8 cellular contexts compared by ENCODE assay signal in the genomic region with DNA sequence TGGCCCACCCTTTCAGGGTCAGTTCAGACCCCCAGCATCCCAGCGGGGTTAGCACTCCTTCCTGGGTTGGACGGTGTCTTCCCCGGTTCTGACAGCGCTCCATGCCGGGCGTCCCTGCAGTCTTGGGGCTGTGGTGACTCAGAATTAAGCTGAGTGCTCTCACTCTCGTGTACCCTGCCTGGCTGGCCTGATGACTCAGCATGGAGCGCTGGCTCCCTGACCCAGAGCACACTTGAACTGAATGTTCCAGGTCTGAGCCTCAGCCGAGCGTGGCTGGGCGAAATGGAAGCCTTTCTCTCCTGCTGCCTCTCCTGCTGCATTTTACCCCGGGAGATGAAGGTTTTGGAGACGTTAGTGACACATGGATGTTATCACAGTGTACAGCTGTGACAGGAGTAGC. TPM values are rescaled to one million over a fixed set of nuclear protein-coding genes. Genes with fewer than 3 reads are reported as not detected.
A peak's percentile ranks its signal among the peaks of the same experiment; 100 is the strongest.
DNase-seq lines count a peak whose midpoint lies in the region; ATAC-seq, FAIRE-seq and TF ChIP-seq lines count a peak whose summit lies in the region.

No MANE protein-coding gene starts in this region.

- no peak for TF ChIP-seq POLR2A in HepG2 (IDR thresholded peaks at IDR 0.05; ENCODE audit: insufficient read depth in 1 of 2, low read depth in 2 of 2, low read length in 2 of 2)
- TF ChIP-seq POLR2A in tibial nerve (IDR thresholded peaks at IDR 0.05) = no peak

- 64% methylated on average over 11 of the region's 13 CpGs for WGBS in HepG2 (ENCODE audit: low lambda C conversion rate)
- 14 to 20% methylated on average over 13 of the region's 13 CpGs for WGBS in tibial nerve, 2 donors

- BruUV-seq in HepG2 (replicated peaks; lab: Mats Ljungman, UMichigan) = no TSS peak

- in situ Hi-C loops in HepG2 (cut with HindIII; ENCODE audit: extremely low pct_ligation_motif_present, low pct_unique_long_range_greater_than_20kb) = no loop called here

- intact Hi-C loops in HepG2 (cut with micrococcal nuclease; ENCODE audit: unreplicated experiment) = no loop called here

- H3K36me3 ChIP-seq in MG63 = peaks cover 77% of the 10 kb centered on the region
- H3K36me3 ChIP-seq in HepG2 (replicated peaks in 1 of 2; ENCODE audit: control insufficient read depth in 1 of 2, insufficient read depth in 2 of 2, low read length in 2 of 2) = peaks cover 16 to 37% of the 10 kb centered on the region in 2 experiments; a peak in 4 of 5 replicates
- no peaks in the 10 kb centered on the region for H3K36me3 ChIP-seq in tibial nerve

- H3K4me2 ChIP-seq in HepG2 (ENCODE audit: low read depth, low read length) = peak overlapping the region; percentile 36

- no peak for TF ChIP-seq RAD21 in HepG2 (CRISPR knock-in tag; IDR thresholded peaks at IDR 0.05)

- peaks cover 93% of the 10 kb centered on the region for H3K79me2 ChIP-seq in HepG2 (ENCODE audit: insufficient read depth, low read length)

- peaks cover 75% of the 10 kb centered on the region for H3K4me1 ChIP-seq in HepG2 (ENCODE audit: insufficient read depth, low read length)
- H3K4me1 ChIP-seq in tibial nerve = peaks cover 4 to 96% (median 48%) of the 10 kb centered on the region in 4 donors

- CTCF ChIA-PET in HepG2 (lab: Yijun Ruan, JAX; ENCODE audit: low intra/inter-chr PET ratio, low total read pairs) = no interaction called here

- FAIRE-seq in HepG2 (lab: Jason Lieb, UNC) = peak; percentile 30

- no peak for TF ChIP-seq EP300 in HepG2 (IDR thresholded peaks at IDR 0.05; ENCODE audit: low read depth in 2 of 2, low read length in 2 of 2)
- TF ChIP-seq EP300 in HepG2 (CRISPR knock-in tag; IDR thresholded peaks at IDR 0.05; ENCODE audit: borderline replicate concordance) = no peak
- peak in 1 of 2 donors; percentile 87 for TF ChIP-seq EP300 in tibial nerve (IDR thresholded peaks at IDR 0.05)

- peak; percentile 90 for ATAC-seq in HepG2
- ATAC-seq in HG02588 (IDR thresholded peaks at IDR 0.05; ENCODE audit: unreplicated experiment) = no peak

- peak overlapping the region; percentile 35 for H3K9ac ChIP-seq in HepG2 (ENCODE audit: insufficient read depth, low read depth, low read length)

- no peak overlapping the region for H2AFZ ChIP-seq in HepG2 (ENCODE audit: low read length)

- POLR2A ChIA-PET in HepG2 (lab: Yijun Ruan, JAX) = interaction anchor here (1.0 to 1.4 kb wide), 2 partner anchors 41 to 61 kb away, joined by 3 read pairs; a partner anchor contains a TSS

- H3K9me3 ChIP-seq in MG63 = no peaks in the 10 kb centered on the region
- no peaks in the 10 kb centered on the region for H3K9me3 ChIP-seq in HepG2 (ENCODE audit: low read length)
- no peaks in the 10 kb centered on the region for H3K9me3 ChIP-seq in tibial nerve

- DNase-seq in CD1c-positive myeloid dendritic cell (ENCODE audit: extremely low spot score) = peak; percentile 44
- peak; percentile 96 for DNase-seq in MG63
- peak; percentile 78 for DNase-seq in cerebellum (ENCODE audit: low spot score)
- DNase-seq in HepG2 (ENCODE audit: low spot score) = peak; percentile 63
- DNase-seq in tibial nerve (ENCODE audit: low spot score in 2 of 2) = peak; percentile 67 to 74
- DNase-seq in putamen (ENCODE audit: low spot score) = no peak
- DNase-seq in activated CD8-positive, alpha-beta memory T cell treated with anti-CD3 and anti-CD28 coated beads for 24 hours = no peak

- H3K27ac ChIP-seq in HepG2 (ENCODE audit: extremely low read length, insufficient read depth, low read length) (peak overlapping the region; percentile 49), tibial nerve (peak overlapping the region; percentile 63 to 99 (median 82))

- H3K27me3 ChIP-seq in MG63 = no peaks in the 10 kb centered on the region
- H3K27me3 ChIP-seq in HepG2 (ENCODE audit: control insufficient read depth in 1 of 2, insufficient read depth in 2 of 2, low read length in 2 of 2) = no peaks in the 10 kb centered on the region
- H3K27me3 ChIP-seq in tibial nerve = no peaks in the 10 kb centered on the region

- H4K20me1 ChIP-seq in HepG2 (ENCODE audit: insufficient read depth, low read length) = peaks cover 29% of the 10 kb centered on the region

- H3K4me3 ChIP-seq in MG63 (peak overlapping the region; percentile 25), HepG2 (replicated peaks in 1 of 3; ENCODE audit: insufficient read depth in 1 of 3, low read depth in 2 of 3, low read length in 3 of 3) (0 out of 6 replicates have a peak overlapping the region, but pooled peaks of 1 of the 3 experiments have one; percentile 5), tibial nerve (no peak overlapping the region)

- TF ChIP-seq CTCF in HepG2 (CRISPR knock-in tag; IDR thresholded peaks at IDR 0.05) = no peak
- no peak for TF ChIP-seq CTCF in tibial nerve (IDR thresholded peaks at IDR 0.05)

TF ChIP-seq in HepG2, 621 proteins besides CTCF, POLR2A, EP300 and RAD21 (continues in another document):
- TF ChIP-seq ZNF160 (CRISPR knock-in tag; IDR thresholded peaks at IDR 0.05) (no peak), GABPB1 (CRISPR knock-in tag; IDR thresholded peaks at IDR 0.05) (0 out of 2 replicates have a peak, but pooled peaks have one; percentile 15), NFE2L2 (IDR thresholded peaks at IDR 0.05; ENCODE audit: low read length) (peak; percentile 83), RXRB (CRISPR knock-in tag; IDR thresholded peaks at IDR 0.05; ENCODE audit: borderline replicate concordance) (0 out of 2 replicates have a peak, but pooled peaks have one; percentile 27), FOSL2 (CRISPR knock-in tag; IDR thresholded peaks at IDR 0.05) (peak; percentile 96)
- TF ChIP-seq, protein P1, sequence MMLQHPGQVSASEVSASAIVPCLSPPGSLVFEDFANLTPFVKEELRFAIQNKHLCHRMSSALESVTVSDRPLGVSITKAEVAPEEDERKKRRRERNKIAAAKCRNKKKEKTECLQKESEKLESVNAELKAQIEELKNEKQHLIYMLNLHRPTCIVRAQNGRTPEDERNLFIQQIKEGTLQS (CRISPR knock-in tag; IDR thresholded peaks at IDR 0.05) = 0 out of 2 replicates have a peak, but pooled peaks have one; percentile 67
- TF ChIP-seq, protein P2, sequence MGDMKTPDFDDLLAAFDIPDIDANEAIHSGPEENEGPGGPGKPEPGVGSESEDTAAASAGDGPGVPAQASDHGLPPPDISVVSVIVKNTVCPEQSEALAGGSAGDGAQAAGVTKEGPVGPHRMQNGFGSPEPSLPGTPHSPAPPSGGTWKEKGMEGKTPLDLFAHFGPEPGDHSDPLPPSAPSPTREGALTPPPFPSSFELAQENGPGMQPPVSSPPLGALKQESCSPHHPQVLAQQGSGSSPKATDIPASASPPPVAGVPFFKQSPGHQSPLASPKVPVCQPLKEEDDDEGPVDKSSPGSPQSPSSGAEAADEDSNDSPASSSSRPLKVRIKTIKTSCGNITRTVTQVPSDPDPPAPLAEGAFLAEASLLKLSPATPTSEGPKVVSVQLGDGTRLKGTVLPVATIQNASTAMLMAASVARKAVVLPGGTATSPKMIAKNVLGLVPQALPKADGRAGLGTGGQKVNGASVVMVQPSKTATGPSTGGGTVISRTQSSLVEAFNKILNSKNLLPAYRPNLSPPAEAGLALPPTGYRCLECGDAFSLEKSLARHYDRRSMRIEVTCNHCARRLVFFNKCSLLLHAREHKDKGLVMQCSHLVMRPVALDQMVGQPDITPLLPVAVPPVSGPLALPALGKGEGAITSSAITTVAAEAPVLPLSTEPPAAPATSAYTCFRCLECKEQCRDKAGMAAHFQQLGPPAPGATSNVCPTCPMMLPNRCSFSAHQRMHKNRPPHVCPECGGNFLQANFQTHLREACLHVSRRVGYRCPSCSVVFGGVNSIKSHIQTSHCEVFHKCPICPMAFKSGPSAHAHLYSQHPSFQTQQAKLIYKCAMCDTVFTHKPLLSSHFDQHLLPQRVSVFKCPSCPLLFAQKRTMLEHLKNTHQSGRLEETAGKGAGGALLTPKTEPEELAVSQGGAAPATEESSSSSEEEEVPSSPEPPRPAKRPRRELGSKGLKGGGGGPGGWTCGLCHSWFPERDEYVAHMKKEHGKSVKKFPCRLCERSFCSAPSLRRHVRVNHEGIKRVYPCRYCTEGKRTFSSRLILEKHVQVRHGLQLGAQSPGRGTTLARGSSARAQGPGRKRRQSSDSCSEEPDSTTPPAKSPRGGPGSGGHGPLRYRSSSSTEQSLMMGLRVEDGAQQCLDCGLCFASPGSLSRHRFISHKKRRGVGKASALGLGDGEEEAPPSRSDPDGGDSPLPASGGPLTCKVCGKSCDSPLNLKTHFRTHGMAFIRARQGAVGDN (CRISPR knock-in tag; IDR thresholded peaks at IDR 0.05) = peak; percentile 84

RNA-seq across cellular contexts. Expression of a gene that starts 7.1 kb away (rescaled TPM):
- total RNA-seq in MG63 (2014; rRNA removed; shearing (Covaris generic); ENCODE audit: low replicate concordance) = 26.9 and 31.9 TPM in 2 replicates
- total RNA-seq in cerebellum = 3.2 TPM
- total RNA-seq in HepG2 (2016; rRNA removed; fragmentation: Illumina TruSeq; extraction: Trizol) = 6.7 and 7.9 TPM in 2 replicates
- 1.7 and 2.0 TPM in 2 replicates for total RNA-seq in HepG2 (2016; cell fraction: cytosol; rRNA removed; fragmentation: Illumina TruSeq; extraction: Trizol; ENCODE audit: low read depth)
- 6.7 and 7.5 TPM in 2 replicates for total RNA-seq in HepG2 (2016; cell fraction: insoluble cytoplasmic fraction; rRNA removed; fragmentation: Illumina TruSeq; extraction: Trizol)
- 4.9 and 5.1 TPM in 2 replicates for total RNA-seq in HepG2 (2016; cell fraction: membrane; rRNA removed; fragmentation: Illumina TruSeq; extraction: Trizol)
- 4.8 and 6.3 TPM in 2 replicates for total RNA-seq in HepG2 (2016; cell fraction: nucleus; rRNA removed; fragmentation: Illumina TruSeq; extraction: Trizol)
- polyA plus RNA-seq in HepG2 (2011; rRNA removed) = 2.9 and 3.0 TPM in 2 replicates
- 2.5 and 3.1 TPM in 2 replicates for polyA plus RNA-seq in HepG2 (2011; cell fraction: cytosol; rRNA removed)
- polyA plus RNA-seq in HepG2 (2011; cell fraction: nucleus; rRNA removed) = 9.0 and 9.5 TPM in 2 replicates
- 12.7 and 14.8 TPM in 2 replicates for polyA plus RNA-seq in HepG2 (2012)
- polyA plus RNA-seq in HepG2 (2016; cell fraction: cytosol; fragmentation: Illumina TruSeq; extraction: Trizol; ENCODE audit: low read depth) = 1.9 and 2.1 TPM in 2 replicates
- 15.1 and 20.8 TPM in 2 replicates for polyA plus RNA-seq in HepG2 (2016; cell fraction: insoluble cytoplasmic fraction; fragmentation: Illumina TruSeq; extraction: Trizol; ENCODE audit: low read depth)
- polyA plus RNA-seq in HepG2 (2016; cell fraction: membrane; fragmentation: Illumina TruSeq; extraction: Trizol; ENCODE audit: low read depth) = 3.2 and 4.9 TPM in 2 replicates
- polyA plus RNA-seq in HepG2 (2016; cell fraction: nucleus; fragmentation: Illumina TruSeq; extraction: Trizol; ENCODE audit: insufficient read depth, low read depth) = 14.7 and 18.1 TPM in 2 replicates
- polyA minus RNA-seq in HepG2 (2011; rRNA and poly(A)+ RNA removed; ENCODE audit: low replicate concordance) = 3.1 and 5.4 TPM in 2 replicates
- polyA minus RNA-seq in HepG2 (2011; cell fraction: cytosol; rRNA and poly(A)+ RNA removed) = 6.2 and 6.5 TPM in 2 replicates
- polyA minus RNA-seq in HepG2 (2011; cell fraction: nucleus; rRNA and poly(A)+ RNA removed) = 2.2 and 3.2 TPM in 2 replicates
- 10 to 100 TPM; 23.8 to 38.4 (median 32.0) TPM for total RNA-seq in tibial nerve

Comparison
In these comparisons a context has a peak if more than half of its experiments do, and no peak if none do; other contexts are left out.
1. DNase-seq: peak in CD1c-positive myeloid dendritic cell (single experiment), MG63 (single experiment), cerebellum (single experiment), HepG2 (single experiment) and tibial nerve (2 of 2); none in putamen (single experiment) and activated CD8-positive, alpha-beta memory T cell treated with anti-CD3 and anti-CD28 coated beads for 24 hours (single experiment).